1 cellular context compared by ENCODE assay signal in the genomic region with DNA sequence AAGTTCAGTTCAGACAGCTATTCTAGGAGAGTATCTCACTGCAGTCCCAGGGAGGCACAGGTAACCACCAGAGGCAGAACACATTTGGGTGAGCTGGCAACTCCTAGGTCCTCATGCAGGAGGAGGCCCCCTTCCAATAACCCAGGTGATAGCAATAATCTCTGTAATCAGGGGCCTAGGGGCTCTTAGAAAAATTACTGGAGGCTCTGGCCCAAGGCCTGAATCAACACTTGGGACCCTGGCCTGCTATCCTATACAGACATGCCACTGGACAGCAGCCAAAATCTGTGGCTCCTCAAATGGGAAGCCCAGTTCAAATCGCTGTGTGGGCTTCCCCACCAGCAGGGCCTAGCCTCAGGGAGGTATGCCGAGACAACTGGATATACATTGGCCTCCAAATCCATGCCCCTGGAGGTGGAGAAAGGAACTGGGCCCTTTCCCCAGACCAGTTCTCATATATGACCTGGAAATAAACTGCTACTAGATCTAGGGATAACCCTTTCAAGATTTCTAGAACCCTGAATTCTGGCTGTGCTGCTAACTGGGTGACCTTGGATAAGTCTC.
A peak's percentile ranks its signal among the peaks of the same experiment; 100 is the strongest.
TF ChIP-seq lines count a peak whose summit lies in the region.

No MANE protein-coding gene starts in this region.

TF ChIP-seq in HepG2, 621 proteins besides CTCF, POLR2A, EP300 and RAD21 (continued from another document and continues in another):
- TF ChIP-seq, protein P1, sequence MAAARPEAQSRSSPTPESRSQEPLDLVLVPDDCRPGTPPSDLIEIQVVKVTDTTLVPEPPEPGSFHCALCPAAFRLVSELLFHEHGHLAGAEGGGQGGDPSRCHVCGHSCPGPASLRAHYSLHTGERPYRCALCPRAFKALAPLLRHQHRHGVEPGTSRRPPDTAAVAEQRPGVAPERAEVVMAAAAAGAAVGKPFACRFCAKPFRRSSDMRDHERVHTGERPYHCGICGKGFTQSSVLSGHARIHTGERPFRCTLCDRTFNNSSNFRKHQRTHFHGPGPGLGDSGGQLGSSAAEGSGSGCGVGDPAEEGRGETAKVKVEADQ (CRISPR knock-in tag; IDR thresholded peaks at IDR 0.05; ENCODE audit: borderline replicate concordance), result 0 out of 2 replicates have a peak, but pooled peaks have one; percentile 18
- TF ChIP-seq, protein P2, sequence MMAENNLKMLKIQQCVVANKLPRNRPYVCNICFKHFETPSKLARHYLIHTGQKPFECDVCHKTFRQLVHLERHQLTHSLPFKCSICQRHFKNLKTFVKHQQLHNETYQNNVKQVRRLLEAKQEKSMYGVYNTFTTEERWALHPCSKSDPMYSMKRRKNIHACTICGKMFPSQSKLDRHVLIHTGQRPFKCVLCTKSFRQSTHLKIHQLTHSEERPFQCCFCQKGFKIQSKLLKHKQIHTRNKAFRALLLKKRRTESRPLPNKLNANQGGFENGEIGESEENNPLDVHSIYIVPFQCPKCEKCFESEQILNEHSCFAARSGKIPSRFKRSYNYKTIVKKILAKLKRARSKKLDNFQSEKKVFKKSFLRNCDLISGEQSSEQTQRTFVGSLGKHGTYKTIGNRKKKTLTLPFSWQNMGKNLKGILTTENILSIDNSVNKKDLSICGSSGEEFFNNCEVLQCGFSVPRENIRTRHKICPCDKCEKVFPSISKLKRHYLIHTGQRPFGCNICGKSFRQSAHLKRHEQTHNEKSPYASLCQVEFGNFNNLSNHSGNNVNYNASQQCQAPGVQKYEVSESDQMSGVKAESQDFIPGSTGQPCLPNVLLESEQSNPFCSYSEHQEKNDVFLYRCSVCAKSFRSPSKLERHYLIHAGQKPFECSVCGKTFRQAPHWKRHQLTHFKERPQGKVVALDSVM (CRISPR knock-in tag; IDR thresholded peaks at IDR 0.05), result peak; percentile 78
- TF ChIP-seq FOSL2 (CRISPR knock-in tag; IDR thresholded peaks at IDR 0.05) (peak; percentile 74; the same call in 1 of the 2 replicates), RORA (CRISPR knock-in tag; IDR thresholded peaks at IDR 0.05) (no peak), ZNF350 (CRISPR knock-in tag; IDR thresholded peaks at IDR 0.05; ENCODE audit: borderline replicate concordance, low read depth) (peak; percentile 69; the same call in 1 of the 2 replicates), SALL1 (CRISPR knock-in tag; IDR thresholded peaks at IDR 0.05) (peak; percentile 48), SP5 (CRISPR knock-in tag; IDR thresholded peaks at IDR 0.05; ENCODE audit: borderline replicate concordance, low read depth) (no peak), ZNF367 (CRISPR knock-in tag; IDR thresholded peaks at IDR 0.05; ENCODE audit: borderline replicate concordance) (no peak), ZNF431 (CRISPR knock-in tag; IDR thresholded peaks at IDR 0.05; ENCODE audit: borderline replicate concordance, low read depth) (no peak), MBNL3 (CRISPR knock-in tag; conservative IDR thresholded peaks at IDR 0.05) (no peak), TAF1 (CRISPR knock-in tag; IDR thresholded peaks at IDR 0.05) (peak; percentile 40; the same call in 1 of the 2 replicates), CREM (IDR thresholded peaks at IDR 0.05) (no peak), CREM (CRISPR knock-in tag; IDR thresholded peaks at IDR 0.05) (no peak)
- TF ChIP-seq, protein P3, sequence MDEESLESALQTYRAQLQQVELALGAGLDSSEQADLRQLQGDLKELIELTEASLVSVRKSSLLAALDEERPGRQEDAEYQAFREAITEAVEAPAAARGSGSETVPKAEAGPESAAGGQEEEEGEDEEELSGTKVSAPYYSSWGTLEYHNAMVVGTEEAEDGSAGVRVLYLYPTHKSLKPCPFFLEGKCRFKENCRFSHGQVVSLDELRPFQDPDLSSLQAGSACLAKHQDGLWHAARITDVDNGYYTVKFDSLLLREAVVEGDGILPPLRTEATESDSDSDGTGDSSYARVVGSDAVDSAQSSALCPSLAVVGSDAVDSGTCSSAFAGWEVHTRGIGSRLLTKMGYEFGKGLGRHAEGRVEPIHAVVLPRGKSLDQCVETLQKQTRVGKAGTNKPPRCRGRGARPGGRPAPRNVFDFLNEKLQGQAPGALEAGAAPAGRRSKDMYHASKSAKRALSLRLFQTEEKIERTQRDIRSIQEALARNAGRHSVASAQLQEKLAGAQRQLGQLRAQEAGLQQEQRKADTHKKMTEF (CRISPR knock-in tag; IDR thresholded peaks at IDR 0.05), result 0 out of 2 replicates have a peak, but pooled peaks have one; percentile 5
- TF ChIP-seq, protein P4, sequence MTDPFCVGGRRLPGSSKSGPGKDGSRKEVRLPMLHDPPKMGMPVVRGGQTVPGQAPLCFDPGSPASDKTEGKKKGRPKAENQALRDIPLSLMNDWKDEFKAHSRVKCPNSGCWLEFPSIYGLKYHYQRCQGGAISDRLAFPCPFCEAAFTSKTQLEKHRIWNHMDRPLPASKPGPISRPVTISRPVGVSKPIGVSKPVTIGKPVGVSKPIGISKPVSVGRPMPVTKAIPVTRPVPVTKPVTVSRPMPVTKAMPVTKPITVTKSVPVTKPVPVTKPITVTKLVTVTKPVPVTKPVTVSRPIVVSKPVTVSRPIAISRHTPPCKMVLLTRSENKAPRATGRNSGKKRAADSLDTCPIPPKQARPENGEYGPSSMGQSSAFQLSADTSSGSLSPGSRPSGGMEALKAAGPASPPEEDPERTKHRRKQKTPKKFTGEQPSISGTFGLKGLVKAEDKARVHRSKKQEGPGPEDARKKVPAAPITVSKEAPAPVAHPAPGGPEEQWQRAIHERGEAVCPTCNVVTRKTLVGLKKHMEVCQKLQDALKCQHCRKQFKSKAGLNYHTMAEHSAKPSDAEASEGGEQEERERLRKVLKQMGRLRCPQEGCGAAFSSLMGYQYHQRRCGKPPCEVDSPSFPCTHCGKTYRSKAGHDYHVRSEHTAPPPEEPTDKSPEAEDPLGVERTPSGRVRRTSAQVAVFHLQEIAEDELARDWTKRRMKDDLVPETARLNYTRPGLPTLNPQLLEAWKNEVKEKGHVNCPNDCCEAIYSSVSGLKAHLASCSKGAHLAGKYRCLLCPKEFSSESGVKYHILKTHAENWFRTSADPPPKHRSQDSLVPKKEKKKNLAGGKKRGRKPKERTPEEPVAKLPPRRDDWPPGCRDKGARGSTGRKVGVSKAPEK (CRISPR knock-in tag; IDR thresholded peaks at IDR 0.05; ENCODE audit: borderline replicate concordance), result no peak
- TF ChIP-seq, protein P5, sequence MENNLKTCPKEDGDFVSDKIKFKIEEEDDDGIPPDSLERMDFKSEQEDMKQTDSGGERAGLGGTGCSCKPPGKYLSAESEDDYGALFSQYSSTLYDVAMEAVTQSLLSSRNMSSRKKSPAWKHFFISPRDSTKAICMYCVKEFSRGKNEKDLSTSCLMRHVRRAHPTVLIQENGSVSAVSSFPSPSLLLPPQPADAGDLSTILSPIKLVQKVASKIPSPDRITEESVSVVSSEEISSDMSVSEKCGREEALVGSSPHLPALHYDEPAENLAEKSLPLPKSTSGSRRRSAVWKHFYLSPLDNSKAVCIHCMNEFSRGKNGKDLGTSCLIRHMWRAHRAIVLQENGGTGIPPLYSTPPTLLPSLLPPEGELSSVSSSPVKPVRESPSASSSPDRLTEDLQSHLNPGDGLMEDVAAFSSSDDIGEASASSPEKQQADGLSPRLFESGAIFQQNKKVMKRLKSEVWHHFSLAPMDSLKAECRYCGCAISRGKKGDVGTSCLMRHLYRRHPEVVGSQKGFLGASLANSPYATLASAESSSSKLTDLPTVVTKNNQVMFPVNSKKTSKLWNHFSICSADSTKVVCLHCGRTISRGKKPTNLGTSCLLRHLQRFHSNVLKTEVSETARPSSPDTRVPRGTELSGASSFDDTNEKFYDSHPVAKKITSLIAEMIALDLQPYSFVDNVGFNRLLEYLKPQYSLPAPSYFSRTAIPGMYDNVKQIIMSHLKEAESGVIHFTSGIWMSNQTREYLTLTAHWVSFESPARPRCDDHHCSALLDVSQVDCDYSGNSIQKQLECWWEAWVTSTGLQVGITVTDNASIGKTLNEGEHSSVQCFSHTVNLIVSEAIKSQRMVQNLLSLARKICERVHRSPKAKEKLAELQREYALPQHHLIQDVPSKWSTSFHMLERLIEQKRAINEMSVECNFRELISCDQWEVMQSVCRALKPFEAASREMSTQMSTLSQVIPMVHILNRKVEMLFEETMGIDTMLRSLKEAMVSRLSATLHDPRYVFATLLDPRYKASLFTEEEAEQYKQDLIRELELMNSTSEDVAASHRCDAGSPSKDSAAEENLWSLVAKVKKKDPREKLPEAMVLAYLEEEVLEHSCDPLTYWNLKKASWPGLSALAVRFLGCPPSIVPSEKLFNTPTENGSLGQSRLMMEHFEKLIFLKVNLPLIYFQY (CRISPR knock-in tag; IDR thresholded peaks at IDR 0.05; ENCODE audit: borderline replicate concordance), result no peak
- TF ChIP-seq, protein P6, sequence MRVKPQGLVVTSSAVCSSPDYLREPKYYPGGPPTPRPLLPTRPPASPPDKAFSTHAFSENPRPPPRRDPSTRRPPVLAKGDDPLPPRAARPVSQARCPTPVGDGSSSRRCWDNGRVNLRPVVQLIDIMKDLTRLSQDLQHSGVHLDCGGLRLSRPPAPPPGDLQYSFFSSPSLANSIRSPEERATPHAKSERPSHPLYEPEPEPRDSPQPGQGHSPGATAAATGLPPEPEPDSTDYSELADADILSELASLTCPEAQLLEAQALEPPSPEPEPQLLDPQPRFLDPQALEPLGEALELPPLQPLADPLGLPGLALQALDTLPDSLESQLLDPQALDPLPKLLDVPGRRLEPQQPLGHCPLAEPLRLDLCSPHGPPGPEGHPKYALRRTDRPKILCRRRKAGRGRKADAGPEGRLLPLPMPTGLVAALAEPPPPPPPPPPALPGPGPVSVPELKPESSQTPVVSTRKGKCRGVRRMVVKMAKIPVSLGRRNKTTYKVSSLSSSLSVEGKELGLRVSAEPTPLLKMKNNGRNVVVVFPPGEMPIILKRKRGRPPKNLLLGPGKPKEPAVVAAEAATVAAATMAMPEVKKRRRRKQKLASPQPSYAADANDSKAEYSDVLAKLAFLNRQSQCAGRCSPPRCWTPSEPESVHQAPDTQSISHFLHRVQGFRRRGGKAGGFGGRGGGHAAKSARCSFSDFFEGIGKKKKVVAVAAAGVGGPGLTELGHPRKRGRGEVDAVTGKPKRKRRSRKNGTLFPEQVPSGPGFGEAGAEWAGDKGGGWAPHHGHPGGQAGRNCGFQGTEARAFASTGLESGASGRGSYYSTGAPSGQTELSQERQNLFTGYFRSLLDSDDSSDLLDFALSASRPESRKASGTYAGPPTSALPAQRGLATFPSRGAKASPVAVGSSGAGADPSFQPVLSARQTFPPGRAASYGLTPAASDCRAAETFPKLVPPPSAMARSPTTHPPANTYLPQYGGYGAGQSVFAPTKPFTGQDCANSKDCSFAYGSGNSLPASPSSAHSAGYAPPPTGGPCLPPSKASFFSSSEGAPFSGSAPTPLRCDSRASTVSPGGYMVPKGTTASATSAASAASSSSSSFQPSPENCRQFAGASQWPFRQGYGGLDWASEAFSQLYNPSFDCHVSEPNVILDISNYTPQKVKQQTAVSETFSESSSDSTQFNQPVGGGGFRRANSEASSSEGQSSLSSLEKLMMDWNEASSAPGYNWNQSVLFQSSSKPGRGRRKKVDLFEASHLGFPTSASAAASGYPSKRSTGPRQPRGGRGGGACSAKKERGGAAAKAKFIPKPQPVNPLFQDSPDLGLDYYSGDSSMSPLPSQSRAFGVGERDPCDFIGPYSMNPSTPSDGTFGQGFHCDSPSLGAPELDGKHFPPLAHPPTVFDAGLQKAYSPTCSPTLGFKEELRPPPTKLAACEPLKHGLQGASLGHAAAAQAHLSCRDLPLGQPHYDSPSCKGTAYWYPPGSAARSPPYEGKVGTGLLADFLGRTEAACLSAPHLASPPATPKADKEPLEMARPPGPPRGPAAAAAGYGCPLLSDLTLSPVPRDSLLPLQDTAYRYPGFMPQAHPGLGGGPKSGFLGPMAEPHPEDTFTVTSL (CRISPR knock-in tag; IDR thresholded peaks at IDR 0.05; ENCODE audit: borderline replicate concordance), result no peak
- TF ChIP-seq, protein P7, sequence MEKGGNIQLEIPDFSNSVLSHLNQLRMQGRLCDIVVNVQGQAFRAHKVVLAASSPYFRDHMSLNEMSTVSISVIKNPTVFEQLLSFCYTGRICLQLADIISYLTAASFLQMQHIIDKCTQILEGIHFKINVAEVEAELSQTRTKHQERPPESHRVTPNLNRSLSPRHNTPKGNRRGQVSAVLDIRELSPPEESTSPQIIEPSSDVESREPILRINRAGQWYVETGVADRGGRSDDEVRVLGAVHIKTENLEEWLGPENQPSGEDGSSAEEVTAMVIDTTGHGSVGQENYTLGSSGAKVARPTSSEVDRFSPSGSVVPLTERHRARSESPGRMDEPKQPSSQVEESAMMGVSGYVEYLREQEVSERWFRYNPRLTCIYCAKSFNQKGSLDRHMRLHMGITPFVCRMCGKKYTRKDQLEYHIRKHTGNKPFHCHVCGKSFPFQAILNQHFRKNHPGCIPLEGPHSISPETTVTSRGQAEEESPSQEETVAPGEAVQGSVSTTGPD (CRISPR knock-in tag; IDR thresholded peaks at IDR 0.05), result peak; percentile 41; the same call in 1 of the 2 replicates
- TF ChIP-seq, protein P8, sequence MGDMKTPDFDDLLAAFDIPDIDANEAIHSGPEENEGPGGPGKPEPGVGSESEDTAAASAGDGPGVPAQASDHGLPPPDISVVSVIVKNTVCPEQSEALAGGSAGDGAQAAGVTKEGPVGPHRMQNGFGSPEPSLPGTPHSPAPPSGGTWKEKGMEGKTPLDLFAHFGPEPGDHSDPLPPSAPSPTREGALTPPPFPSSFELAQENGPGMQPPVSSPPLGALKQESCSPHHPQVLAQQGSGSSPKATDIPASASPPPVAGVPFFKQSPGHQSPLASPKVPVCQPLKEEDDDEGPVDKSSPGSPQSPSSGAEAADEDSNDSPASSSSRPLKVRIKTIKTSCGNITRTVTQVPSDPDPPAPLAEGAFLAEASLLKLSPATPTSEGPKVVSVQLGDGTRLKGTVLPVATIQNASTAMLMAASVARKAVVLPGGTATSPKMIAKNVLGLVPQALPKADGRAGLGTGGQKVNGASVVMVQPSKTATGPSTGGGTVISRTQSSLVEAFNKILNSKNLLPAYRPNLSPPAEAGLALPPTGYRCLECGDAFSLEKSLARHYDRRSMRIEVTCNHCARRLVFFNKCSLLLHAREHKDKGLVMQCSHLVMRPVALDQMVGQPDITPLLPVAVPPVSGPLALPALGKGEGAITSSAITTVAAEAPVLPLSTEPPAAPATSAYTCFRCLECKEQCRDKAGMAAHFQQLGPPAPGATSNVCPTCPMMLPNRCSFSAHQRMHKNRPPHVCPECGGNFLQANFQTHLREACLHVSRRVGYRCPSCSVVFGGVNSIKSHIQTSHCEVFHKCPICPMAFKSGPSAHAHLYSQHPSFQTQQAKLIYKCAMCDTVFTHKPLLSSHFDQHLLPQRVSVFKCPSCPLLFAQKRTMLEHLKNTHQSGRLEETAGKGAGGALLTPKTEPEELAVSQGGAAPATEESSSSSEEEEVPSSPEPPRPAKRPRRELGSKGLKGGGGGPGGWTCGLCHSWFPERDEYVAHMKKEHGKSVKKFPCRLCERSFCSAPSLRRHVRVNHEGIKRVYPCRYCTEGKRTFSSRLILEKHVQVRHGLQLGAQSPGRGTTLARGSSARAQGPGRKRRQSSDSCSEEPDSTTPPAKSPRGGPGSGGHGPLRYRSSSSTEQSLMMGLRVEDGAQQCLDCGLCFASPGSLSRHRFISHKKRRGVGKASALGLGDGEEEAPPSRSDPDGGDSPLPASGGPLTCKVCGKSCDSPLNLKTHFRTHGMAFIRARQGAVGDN (CRISPR knock-in tag; IDR thresholded peaks at IDR 0.05), result peak; percentile 27; the same call in 1 of the 2 replicates
- TF ChIP-seq, protein P9, sequence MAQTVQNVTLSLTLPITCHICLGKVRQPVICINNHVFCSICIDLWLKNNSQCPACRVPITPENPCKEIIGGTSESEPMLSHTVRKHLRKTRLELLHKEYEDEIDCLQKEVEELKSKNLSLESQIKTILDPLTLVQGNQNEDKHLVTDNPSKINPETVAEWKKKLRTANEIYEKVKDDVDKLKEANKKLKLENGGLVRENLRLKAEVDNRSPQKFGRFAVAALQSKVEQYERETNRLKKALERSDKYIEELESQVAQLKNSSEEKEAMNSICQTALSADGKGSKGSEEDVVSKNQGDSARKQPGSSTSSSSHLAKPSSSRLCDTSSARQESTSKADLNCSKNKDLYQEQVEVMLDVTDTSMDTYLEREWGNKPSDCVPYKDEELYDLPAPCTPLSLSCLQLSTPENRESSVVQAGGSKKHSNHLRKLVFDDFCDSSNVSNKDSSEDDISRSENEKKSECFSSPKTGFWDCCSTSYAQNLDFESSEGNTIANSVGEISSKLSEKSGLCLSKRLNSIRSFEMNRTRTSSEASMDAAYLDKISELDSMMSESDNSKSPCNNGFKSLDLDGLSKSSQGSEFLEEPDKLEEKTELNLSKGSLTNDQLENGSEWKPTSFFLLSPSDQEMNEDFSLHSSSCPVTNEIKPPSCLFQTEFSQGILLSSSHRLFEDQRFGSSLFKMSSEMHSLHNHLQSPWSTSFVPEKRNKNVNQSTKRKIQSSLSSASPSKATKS (CRISPR knock-in tag; IDR thresholded peaks at IDR 0.05), result peak; percentile 87; the same call in 1 of the 2 replicates
